ENCODE assay signal across 15 cellular contexts in the genomic region with DNA sequence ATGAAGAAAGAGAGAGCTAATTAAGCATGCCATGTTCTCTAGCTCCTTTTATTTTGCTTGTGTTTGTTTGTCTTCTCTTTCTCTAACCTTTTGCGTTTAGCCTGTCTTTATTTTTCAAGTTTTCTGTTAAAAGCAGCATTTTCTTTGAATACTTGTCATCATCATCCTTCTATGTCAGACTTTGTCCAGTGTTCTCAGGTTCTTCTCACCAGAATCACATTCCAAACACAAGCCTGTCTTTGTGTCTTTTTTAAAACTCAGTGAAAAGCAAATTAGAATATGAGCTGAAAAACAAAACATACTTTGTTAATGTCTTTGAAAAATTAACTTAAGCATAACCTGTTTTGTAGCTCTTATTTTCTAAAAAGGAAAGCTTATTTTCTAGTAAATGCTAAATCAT.
"Had no signal": no experiment of that assay in that cellular context is flagged by ENCODE, and none has a peak within 500 bp of the region (broad histone marks: within the 10 kb centered on the region; RNA-seq: fewer than 3 reads in every experiment).

No MANE protein-coding gene starts in this region.

- H3K27ac ChIP-seq: gastroesophageal sphincter, left lung, stomach had no signal

- H3K27ac Mint-ChIP-seq: activated naive CD4-positive, alpha-beta T cell treated with anti-CD3 and anti-CD28 coated beads for 36 hours; activated naive CD8-positive, alpha-beta T cell treated with anti-CD3 and anti-CD28 coated beads, Interleukin-2, amount 50 U/mL, for 24 hours; activated T-helper 17 cell treated with anti-CD3 and anti-CD28 coated beads, Interleukin-2, amount 50 U/mL, for 72 hours; memory B cell; natural killer cell treated with Interleukin-12 subunit alpha and Interleukin-12 subunit beta and Interleukin-15 and Interleukin-18, amount 100 ng/mL, for 72 hours; T-cell had no signal

- H3K36me3 Mint-ChIP-seq: T-cell had no signal

- H3K27me3 ChIP-seq: gastroesophageal sphincter, left lung, stomach, testis had no signal

- DNase-seq: activated naive CD4-positive, alpha-beta T cell treated with anti-CD3 and anti-CD28 coated beads for 36 hours; activated naive CD8-positive, alpha-beta T cell treated with anti-CD3 and anti-CD28 coated beads, Interleukin-2, amount 50 U/mL, for 24 hours; aorta; effector CD4-positive, alpha-beta T cell; islet precursor cell; left lung; stimulated activated CD4-positive, alpha-beta T cell treated with anti-CD3 and anti-CD28 coated beads, Interleukin-1b, Interleukin-23, amount 100 ng/mL, for 48 hours; stomach; T-cell; T1000; testis had no signal

- H3K27me3 Mint-ChIP-seq: memory B cell had no signal

- H3K36me3 ChIP-seq: gastroesophageal sphincter, left lung, stomach had no signal

- H3K4me3 ChIP-seq: gastroesophageal sphincter, left lung, stomach, testis had no signal

- H3K4me3 Mint-ChIP-seq: activated naive CD4-positive, alpha-beta T cell treated with anti-CD3 and anti-CD28 coated beads for 36 hours; activated naive CD8-positive, alpha-beta T cell treated with anti-CD3 and anti-CD28 coated beads, Interleukin-2, amount 50 U/mL, for 24 hours; activated T-helper 17 cell treated with anti-CD3 and anti-CD28 coated beads, Interleukin-2, amount 50 U/mL, for 72 hours; memory B cell; natural killer cell treated with Interleukin-12 subunit alpha and Interleukin-12 subunit beta and Interleukin-15 and Interleukin-18, amount 100 ng/mL, for 72 hours; T-cell had no signal

- H3K9me3 Mint-ChIP-seq: natural killer cell treated with Interleukin-12 subunit alpha and Interleukin-12 subunit beta and Interleukin-15 and Interleukin-18, amount 100 ng/mL, for 72 hours had no signal

- H3K9me3 ChIP-seq: testis had no signal

- H3K4me1 Mint-ChIP-seq: activated naive CD8-positive, alpha-beta T cell treated with anti-CD3 and anti-CD28 coated beads, Interleukin-2, amount 50 U/mL, for 24 hours; activated T-helper 17 cell treated with anti-CD3 and anti-CD28 coated beads, Interleukin-2, amount 50 U/mL, for 72 hours; T-cell had no signal

- H3K4me1 ChIP-seq: gastroesophageal sphincter, left lung, testis had no signal
